ENCODE assay signal across 1 cellular context in the genomic region with DNA sequence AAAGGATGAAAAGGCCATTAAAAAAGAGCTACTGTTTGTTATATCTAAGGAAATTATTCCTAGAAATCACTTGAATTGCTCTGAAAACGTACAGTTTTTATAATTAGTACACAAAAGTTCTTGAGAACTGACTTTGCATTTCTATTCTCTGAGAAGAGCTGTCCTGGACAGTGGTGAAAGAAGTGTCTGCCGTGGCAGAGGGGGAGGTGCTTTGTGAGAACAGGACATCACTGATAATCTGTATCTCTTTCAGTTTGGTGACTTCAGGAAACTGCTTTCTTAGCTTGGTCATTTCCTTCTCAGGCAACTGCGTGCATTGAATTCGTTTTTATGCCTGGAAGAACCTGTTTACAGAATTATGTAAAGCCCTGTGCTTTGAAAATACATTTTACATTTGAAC.
TF ChIP-seq lines count a peak whose summit lies in the region.

No MANE protein-coding gene starts in this region.

TF ChIP-seq in K562, 482 proteins besides CTCF, POLR2A, EP300 and RAD21 (continued from another document and continues in another):
- TF ChIP-seq, protein P1, sequence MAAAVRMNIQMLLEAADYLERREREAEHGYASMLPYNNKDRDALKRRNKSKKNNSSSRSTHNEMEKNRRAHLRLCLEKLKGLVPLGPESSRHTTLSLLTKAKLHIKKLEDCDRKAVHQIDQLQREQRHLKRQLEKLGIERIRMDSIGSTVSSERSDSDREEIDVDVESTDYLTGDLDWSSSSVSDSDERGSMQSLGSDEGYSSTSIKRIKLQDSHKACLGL (CRISPR knock-in tag; IDR thresholded peaks at IDR 0.05; ENCODE audit: borderline replicate concordance, poor library complexity, severe bottlenecking): no peak
- TF ChIP-seq SOX6 (IDR thresholded peaks at IDR 0.05): peak; percentile 45; the same call in 1 of the 2 replicates
- TF ChIP-seq PTBP1 (IDR thresholded peaks at IDR 0.05; ENCODE audit: low read depth, low read length): no peak
- no peak for TF ChIP-seq NFIX (CRISPR knock-in tag; IDR thresholded peaks at IDR 0.05; ENCODE audit: low read depth)
- TF ChIP-seq TCF3 (CRISPR knock-in tag; IDR thresholded peaks at IDR 0.05): peak; percentile 69
- TF ChIP-seq TSC22D4 (tag; IDR thresholded peaks at IDR 0.05): no peak
- TF ChIP-seq, protein P2, sequence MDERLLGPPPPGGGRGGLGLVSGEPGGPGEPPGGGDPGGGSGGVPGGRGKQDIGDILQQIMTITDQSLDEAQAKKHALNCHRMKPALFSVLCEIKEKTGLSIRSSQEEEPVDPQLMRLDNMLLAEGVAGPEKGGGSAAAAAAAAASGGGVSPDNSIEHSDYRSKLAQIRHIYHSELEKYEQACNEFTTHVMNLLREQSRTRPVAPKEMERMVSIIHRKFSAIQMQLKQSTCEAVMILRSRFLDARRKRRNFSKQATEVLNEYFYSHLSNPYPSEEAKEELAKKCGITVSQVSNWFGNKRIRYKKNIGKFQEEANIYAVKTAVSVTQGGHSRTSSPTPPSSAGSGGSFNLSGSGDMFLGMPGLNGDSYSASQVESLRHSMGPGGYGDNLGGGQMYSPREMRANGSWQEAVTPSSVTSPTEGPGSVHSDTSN (CRISPR knock-in tag; IDR thresholded peaks at IDR 0.05; ENCODE audit: low read depth): no peak
- TF ChIP-seq, protein P2 (tag; conservative IDR thresholded peaks at IDR 0.05; ENCODE audit: low read depth): peak; percentile 54
- peak; percentile 43; the same call in 1 of the 2 replicates for TF ChIP-seq JUND (IDR thresholded peaks at IDR 0.05; ENCODE audit: borderline replicate concordance, low read depth, low read length)
- no peak; the same call in 2 of the 3 replicates for TF ChIP-seq JUND (tag; IDR thresholded peaks at IDR 0.05; ENCODE audit: borderline replicate concordance, low read depth, low read length)
- no peak for TF ChIP-seq RUNX1 (IDR thresholded peaks at IDR 0.05; ENCODE audit: low read depth)
- peak; percentile 66; the same call in 1 of the 2 replicates for TF ChIP-seq MECOM (CRISPR knock-in tag; IDR thresholded peaks at IDR 0.05)
- no peak for TF ChIP-seq ZNF184 (CRISPR knock-in tag; IDR thresholded peaks at IDR 0.05)
- peak; percentile 43; the same call in 1 of the 2 replicates for TF ChIP-seq CREM (IDR thresholded peaks at IDR 0.05; ENCODE audit: low read depth)
- peak; percentile 51; the same call in 1 of the 2 replicates for TF ChIP-seq CBFA2T2 (conservative IDR thresholded peaks at IDR 0.05)
- peak; percentile 26 for TF ChIP-seq ZNF316 (IDR thresholded peaks at IDR 0.05)
- TF ChIP-seq, protein P3, sequence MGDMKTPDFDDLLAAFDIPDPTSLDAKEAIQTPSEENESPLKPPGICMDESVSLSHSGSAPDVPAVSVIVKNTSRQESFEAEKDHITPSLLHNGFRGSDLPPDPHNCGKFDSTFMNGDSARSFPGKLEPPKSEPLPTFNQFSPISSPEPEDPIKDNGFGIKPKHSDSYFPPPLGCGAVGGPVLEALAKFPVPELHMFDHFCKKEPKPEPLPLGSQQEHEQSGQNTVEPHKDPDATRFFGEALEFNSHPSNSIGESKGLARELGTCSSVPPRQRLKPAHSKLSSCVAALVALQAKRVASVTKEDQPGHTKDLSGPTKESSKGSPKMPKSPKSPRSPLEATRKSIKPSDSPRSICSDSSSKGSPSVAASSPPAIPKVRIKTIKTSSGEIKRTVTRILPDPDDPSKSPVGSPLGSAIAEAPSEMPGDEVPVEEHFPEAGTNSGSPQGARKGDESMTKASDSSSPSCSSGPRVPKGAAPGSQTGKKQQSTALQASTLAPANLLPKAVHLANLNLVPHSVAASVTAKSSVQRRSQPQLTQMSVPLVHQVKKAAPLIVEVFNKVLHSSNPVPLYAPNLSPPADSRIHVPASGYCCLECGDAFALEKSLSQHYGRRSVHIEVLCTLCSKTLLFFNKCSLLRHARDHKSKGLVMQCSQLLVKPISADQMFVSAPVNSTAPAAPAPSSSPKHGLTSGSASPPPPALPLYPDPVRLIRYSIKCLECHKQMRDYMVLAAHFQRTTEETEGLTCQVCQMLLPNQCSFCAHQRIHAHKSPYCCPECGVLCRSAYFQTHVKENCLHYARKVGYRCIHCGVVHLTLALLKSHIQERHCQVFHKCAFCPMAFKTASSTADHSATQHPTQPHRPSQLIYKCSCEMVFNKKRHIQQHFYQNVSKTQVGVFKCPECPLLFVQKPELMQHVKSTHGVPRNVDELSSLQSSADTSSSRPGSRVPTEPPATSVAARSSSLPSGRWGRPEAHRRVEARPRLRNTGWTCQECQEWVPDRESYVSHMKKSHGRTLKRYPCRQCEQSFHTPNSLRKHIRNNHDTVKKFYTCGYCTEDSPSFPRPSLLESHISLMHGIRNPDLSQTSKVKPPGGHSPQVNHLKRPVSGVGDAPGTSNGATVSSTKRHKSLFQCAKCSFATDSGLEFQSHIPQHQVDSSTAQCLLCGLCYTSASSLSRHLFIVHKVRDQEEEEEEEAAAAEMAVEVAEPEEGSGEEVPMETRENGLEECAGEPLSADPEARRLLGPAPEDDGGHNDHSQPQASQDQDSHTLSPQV (IDR thresholded peaks at IDR 0.05): 0 out of 2 replicates have a peak, but pooled peaks have one; percentile 10
- TF ChIP-seq SMARCA4 (IDR thresholded peaks at IDR 0.05): peak; percentile 86
- TF ChIP-seq EZH2 (IDR thresholded peaks at IDR 0.05; ENCODE audit: borderline replicate concordance, low read depth, low read length): no peak
- TF ChIP-seq, protein P4, sequence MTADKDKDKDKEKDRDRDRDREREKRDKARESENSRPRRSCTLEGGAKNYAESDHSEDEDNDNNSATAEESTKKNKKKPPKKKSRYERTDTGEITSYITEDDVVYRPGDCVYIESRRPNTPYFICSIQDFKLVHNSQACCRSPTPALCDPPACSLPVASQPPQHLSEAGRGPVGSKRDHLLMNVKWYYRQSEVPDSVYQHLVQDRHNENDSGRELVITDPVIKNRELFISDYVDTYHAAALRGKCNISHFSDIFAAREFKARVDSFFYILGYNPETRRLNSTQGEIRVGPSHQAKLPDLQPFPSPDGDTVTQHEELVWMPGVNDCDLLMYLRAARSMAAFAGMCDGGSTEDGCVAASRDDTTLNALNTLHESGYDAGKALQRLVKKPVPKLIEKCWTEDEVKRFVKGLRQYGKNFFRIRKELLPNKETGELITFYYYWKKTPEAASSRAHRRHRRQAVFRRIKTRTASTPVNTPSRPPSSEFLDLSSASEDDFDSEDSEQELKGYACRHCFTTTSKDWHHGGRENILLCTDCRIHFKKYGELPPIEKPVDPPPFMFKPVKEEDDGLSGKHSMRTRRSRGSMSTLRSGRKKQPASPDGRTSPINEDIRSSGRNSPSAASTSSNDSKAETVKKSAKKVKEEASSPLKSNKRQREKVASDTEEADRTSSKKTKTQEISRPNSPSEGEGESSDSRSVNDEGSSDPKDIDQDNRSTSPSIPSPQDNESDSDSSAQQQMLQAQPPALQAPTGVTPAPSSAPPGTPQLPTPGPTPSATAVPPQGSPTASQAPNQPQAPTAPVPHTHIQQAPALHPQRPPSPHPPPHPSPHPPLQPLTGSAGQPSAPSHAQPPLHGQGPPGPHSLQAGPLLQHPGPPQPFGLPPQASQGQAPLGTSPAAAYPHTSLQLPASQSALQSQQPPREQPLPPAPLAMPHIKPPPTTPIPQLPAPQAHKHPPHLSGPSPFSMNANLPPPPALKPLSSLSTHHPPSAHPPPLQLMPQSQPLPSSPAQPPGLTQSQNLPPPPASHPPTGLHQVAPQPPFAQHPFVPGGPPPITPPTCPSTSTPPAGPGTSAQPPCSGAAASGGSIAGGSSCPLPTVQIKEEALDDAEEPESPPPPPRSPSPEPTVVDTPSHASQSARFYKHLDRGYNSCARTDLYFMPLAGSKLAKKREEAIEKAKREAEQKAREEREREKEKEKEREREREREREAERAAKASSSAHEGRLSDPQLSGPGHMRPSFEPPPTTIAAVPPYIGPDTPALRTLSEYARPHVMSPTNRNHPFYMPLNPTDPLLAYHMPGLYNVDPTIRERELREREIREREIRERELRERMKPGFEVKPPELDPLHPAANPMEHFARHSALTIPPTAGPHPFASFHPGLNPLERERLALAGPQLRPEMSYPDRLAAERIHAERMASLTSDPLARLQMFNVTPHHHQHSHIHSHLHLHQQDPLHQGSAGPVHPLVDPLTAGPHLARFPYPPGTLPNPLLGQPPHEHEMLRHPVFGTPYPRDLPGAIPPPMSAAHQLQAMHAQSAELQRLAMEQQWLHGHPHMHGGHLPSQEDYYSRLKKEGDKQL (CRISPR knock-in tag; IDR thresholded peaks at IDR 0.05; ENCODE audit: borderline replicate concordance): no peak
- TF ChIP-seq SRSF7 (optimal IDR thresholded peaks at IDR 0.05; ENCODE audit: low read depth, low read length): no peak
- no peak for TF ChIP-seq ZNF133 (CRISPR knock-in tag; IDR thresholded peaks at IDR 0.05)
- TF ChIP-seq ARID1B (IDR thresholded peaks at IDR 0.05): peak; percentile 84
- TF ChIP-seq CBX5 (IDR thresholded peaks at IDR 0.05; ENCODE audit: borderline replicate concordance, low read depth): no peak
- 0 out of 2 replicates have a peak, but pooled peaks have one; percentile 25 for TF ChIP-seq MAFG (tag; conservative IDR thresholded peaks at IDR 0.05)
- peak; percentile 45; the same call in 1 of the 2 replicates for TF ChIP-seq NFE2 (IDR thresholded peaks at IDR 0.05; ENCODE audit: low read depth)
- no peak for TF ChIP-seq ZFP30 (CRISPR knock-in tag; IDR thresholded peaks at IDR 0.05; ENCODE audit: borderline replicate concordance)
- TF ChIP-seq, protein P5, sequence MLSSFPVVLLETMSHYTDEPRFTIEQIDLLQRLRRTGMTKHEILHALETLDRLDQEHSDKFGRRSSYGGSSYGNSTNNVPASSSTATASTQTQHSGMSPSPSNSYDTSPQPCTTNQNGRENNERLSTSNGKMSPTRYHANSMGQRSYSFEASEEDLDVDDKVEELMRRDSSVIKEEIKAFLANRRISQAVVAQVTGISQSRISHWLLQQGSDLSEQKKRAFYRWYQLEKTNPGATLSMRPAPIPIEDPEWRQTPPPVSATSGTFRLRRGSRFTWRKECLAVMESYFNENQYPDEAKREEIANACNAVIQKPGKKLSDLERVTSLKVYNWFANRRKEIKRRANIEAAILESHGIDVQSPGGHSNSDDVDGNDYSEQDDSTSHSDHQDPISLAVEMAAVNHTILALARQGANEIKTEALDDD (IDR thresholded peaks at IDR 0.05): peak; percentile 47; the same call in 1 of the 2 replicates
- TF ChIP-seq, protein P6, sequence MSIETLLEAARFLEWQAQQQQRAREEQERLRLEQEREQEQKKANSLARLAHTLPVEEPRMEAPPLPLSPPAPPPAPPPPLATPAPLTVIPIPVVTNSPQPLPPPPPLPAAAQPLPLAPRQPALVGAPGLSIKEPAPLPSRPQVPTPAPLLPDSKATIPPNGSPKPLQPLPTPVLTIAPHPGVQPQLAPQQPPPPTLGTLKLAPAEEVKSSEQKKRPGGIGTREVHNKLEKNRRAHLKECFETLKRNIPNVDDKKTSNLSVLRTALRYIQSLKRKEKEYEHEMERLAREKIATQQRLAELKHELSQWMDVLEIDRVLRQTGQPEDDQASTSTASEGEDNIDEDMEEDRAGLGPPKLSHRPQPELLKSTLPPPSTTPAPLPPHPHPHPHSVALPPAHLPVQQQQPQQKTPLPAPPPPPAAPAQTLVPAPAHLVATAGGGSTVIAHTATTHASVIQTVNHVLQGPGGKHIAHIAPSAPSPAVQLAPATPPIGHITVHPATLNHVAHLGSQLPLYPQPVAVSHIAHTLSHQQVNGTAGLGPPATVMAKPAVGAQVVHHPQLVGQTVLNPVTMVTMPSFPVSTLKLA (conservative IDR thresholded peaks at IDR 0.05): no peak
- TF ChIP-seq PCBP2 (IDR thresholded peaks at IDR 0.05; ENCODE audit: low read depth, low read length, poor library complexity, severe bottlenecking): no peak
- peak; percentile 37; the same call in 1 of the 2 replicates for TF ChIP-seq POLR2AphosphoS5 (IDR thresholded peaks at IDR 0.05; ENCODE audit: control insufficient read depth, insufficient read depth, low read depth, low read length)
- no peak for TF ChIP-seq NEUROD1 (IDR thresholded peaks at IDR 0.05; ENCODE audit: borderline replicate concordance, low read depth, low read length, partially characterized antibody)
- TF ChIP-seq, protein P7, sequence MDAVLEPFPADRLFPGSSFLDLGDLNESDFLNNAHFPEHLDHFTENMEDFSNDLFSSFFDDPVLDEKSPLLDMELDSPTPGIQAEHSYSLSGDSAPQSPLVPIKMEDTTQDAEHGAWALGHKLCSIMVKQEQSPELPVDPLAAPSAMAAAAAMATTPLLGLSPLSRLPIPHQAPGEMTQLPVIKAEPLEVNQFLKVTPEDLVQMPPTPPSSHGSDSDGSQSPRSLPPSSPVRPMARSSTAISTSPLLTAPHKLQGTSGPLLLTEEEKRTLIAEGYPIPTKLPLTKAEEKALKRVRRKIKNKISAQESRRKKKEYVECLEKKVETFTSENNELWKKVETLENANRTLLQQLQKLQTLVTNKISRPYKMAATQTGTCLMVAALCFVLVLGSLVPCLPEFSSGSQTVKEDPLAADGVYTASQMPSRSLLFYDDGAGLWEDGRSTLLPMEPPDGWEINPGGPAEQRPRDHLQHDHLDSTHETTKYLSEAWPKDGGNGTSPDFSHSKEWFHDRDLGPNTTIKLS (IDR thresholded peaks at IDR 0.05; ENCODE audit: borderline replicate concordance, low read depth): peak; percentile 34; the same call in 1 of the 2 replicates
- no peak for TF ChIP-seq CBX1 (IDR thresholded peaks at IDR 0.05; ENCODE audit: low read depth)
- TF ChIP-seq, protein P8, sequence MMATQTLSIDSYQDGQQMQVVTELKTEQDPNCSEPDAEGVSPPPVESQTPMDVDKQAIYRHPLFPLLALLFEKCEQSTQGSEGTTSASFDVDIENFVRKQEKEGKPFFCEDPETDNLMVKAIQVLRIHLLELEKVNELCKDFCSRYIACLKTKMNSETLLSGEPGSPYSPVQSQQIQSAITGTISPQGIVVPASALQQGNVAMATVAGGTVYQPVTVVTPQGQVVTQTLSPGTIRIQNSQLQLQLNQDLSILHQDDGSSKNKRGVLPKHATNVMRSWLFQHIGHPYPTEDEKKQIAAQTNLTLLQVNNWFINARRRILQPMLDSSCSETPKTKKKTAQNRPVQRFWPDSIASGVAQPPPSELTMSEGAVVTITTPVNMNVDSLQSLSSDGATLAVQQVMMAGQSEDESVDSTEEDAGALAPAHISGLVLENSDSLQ (IDR thresholded peaks at IDR 0.05): peak; percentile 42; the same call in 1 of the 2 replicates
- TF ChIP-seq ETV1 (tag; conservative IDR thresholded peaks at IDR 0.05; ENCODE audit: low read depth): 0 out of 2 replicates have a peak, but pooled peaks have one; percentile 11
- no peak for TF ChIP-seq ZNF586 (CRISPR knock-in tag; conservative IDR thresholded peaks at IDR 0.05)
- TF ChIP-seq HOXB6 (CRISPR knock-in tag; IDR thresholded peaks at IDR 0.05; ENCODE audit: borderline replicate concordance): no peak
- peak; percentile 89 for TF ChIP-seq LEF1 (IDR thresholded peaks at IDR 0.05)
- no peak for TF ChIP-seq TAF9B (IDR thresholded peaks at IDR 0.05; ENCODE audit: partially characterized antibody)
